In genomic region chr12:56614627-56615026, GRCh38 we compare ENCODE assay signal across 21 cellular contexts.
"Had no signal": no experiment of that assay in that cellular context is flagged by ENCODE, and none has a peak within 500 bp of the region (broad histone marks: within the 10 kb centered on the region; RNA-seq: fewer than 3 reads in every experiment).

No MANE protein-coding gene starts in this region.

- H3K4me3 Mint-ChIP-seq: activated CD4-positive, alpha-beta memory T cell treated with anti-CD3 and anti-CD28 coated beads for 36 hours; activated CD8-positive, alpha-beta memory T cell treated with anti-CD3 and anti-CD28 coated beads, Interleukin-2, amount 10 ng/mL, durations not matched to agents 7 days and 5 days; central memory CD8-positive, alpha-beta T cell; neural crest cell; T-helper 1 cell treated with Interleukin-12 subunit alpha and Interleukin-12 subunit beta and Interleukin-4 antibody, amounts not matched to agents 30 μg/mL and 1 μg/mL, for 36 hours had no signal

- H3K4me3 ChIP-seq: body of pancreas, coronary artery, lower lobe of right lung, sigmoid colon, smooth muscle cell, thyroid gland had no signal

- H3K27me3 Mint-ChIP-seq: activated CD4-positive, alpha-beta memory T cell treated with anti-CD3 and anti-CD28 coated beads for 36 hours; activated CD8-positive, alpha-beta memory T cell treated with anti-CD3 and anti-CD28 coated beads, Interleukin-2, amount 10 ng/mL, durations not matched to agents 7 days and 5 days; central memory CD8-positive, alpha-beta T cell; naive B cell had no signal

- H3K27ac ChIP-seq: body of pancreas, coronary artery, foreskin keratinocyte, lower lobe of right lung, sigmoid colon, thyroid gland had no signal

- H3K4me2 ChIP-seq: smooth muscle cell had no signal

- H3K9me3 Mint-ChIP-seq: activated CD4-positive, alpha-beta memory T cell treated with anti-CD3 and anti-CD28 coated beads for 36 hours; central memory CD8-positive, alpha-beta T cell; naive B cell; neural crest cell; T-helper 1 cell treated with Interleukin-12 subunit alpha and Interleukin-12 subunit beta and Interleukin-4 antibody, amounts not matched to agents 30 μg/mL and 1 μg/mL, for 36 hours had no signal

- H3K4me1 Mint-ChIP-seq: activated CD8-positive, alpha-beta memory T cell treated with anti-CD3 and anti-CD28 coated beads, Interleukin-2, amount 10 ng/mL, durations not matched to agents 7 days and 5 days; neural crest cell had no signal

- H3K27ac Mint-ChIP-seq: activated CD4-positive, alpha-beta memory T cell treated with anti-CD3 and anti-CD28 coated beads for 36 hours; activated CD8-positive, alpha-beta memory T cell treated with anti-CD3 and anti-CD28 coated beads, Interleukin-2, amount 10 ng/mL, durations not matched to agents 7 days and 5 days; T-helper 1 cell treated with Interleukin-12 subunit alpha and Interleukin-12 subunit beta and Interleukin-4 antibody, amounts not matched to agents 30 μg/mL and 1 μg/mL, for 36 hours had no signal

- H3K27me3 ChIP-seq: body of pancreas, foreskin keratinocyte, sigmoid colon, thyroid gland had no signal

- ATAC-seq: activated CD8-positive, alpha-beta memory T cell treated with anti-CD3 and anti-CD28 coated beads, Interleukin-2, amount 10 ng/mL, durations not matched to agents 7 days and 5 days; body of pancreas; foreskin keratinocyte; left lobe of liver; lower lobe of right lung had no signal

- DNase-seq: activated CD4-positive, alpha-beta memory T cell treated with anti-CD3 and anti-CD28 coated beads for 36 hours; activated CD4-positive, alpha-beta T cell treated with anti-CD3 and anti-CD28 coated beads for 48 hours; activated CD8-positive, alpha-beta memory T cell treated with anti-CD3 and anti-CD28 coated beads, Interleukin-2, amount 10 ng/mL, durations not matched to agents 7 days and 5 days; activated naive CD4-positive, alpha-beta T cell; activated T-cell treated with anti-CD3 and anti-CD28 coated beads for 4 hours; body of pancreas; erythroblast; foreskin keratinocyte; lower lobe of right lung; naive B cell; retina; stimulated activated CD4-positive, alpha-beta T cell treated with anti-CD3 and anti-CD28 coated beads, Interleukin-15, amount 100 ng/mL, for 24 hours; stimulated activated naive CD4-positive, alpha-beta T cell; thyroid gland had no signal

- H3K9me3 ChIP-seq: body of pancreas, lower lobe of right lung, sigmoid colon, thyroid gland had no signal

- H3K4me1 ChIP-seq: body of pancreas, foreskin keratinocyte, lower lobe of right lung, thyroid gland had no signal
